Comparison of ENCODE assay signal across 15 cellular contexts in genomic region chr5:160188968-160189319, GRCh38. TPM values are rescaled to one million over a fixed set of nuclear protein-coding genes. Genes with fewer than 3 reads are reported as not detected.
DNase-seq lines count a peak whose midpoint lies in the region; ATAC-seq and TF ChIP-seq lines count a peak whose summit lies in the region.
"Had no signal": no experiment of that assay in that cellular context is flagged by ENCODE, and none has a peak within 500 bp of the region (broad histone marks: within the 10 kb centered on the region; RNA-seq: fewer than 3 reads in every experiment).

No MANE protein-coding gene starts in this region.

- no peak overlapping the region for H3K27ac Mint-ChIP-seq in T-helper 2 cell treated with Interferon-gamma antibody and Interleukin-4, amounts not matched to agents 5 μg/mL and 100 μg/mL, for 36 hours

- no peaks in the 10 kb centered on the region for H3K9me3 ChIP-seq in PC-3 (ENCODE audit: low read length)
- H3K9me3 ChIP-seq in hepatocyte (ENCODE audit: low read depth), result no peaks in the 10 kb centered on the region
- peaks cover 6% of the 10 kb centered on the region for H3K9me3 ChIP-seq in skeletal muscle satellite cell (replicated peaks; ENCODE audit: low read length)
- H3K9me3 ChIP-seq: heart right ventricle had no signal

- no peaks in the 10 kb centered on the region for H3K9me2 ChIP-seq in PC-3 (replicated peaks; ENCODE audit: low read length)
- H3K9me2 ChIP-seq in hepatocyte (replicated peaks; ENCODE audit: insufficient read depth), result no peaks in the 10 kb centered on the region

- BruUV-seq in PC-3 (replicated peaks; lab: Mats Ljungman, UMichigan), result no TSS peak

- ATAC-seq in PC-3, result no peak
- ATAC-seq in HG02763 (IDR thresholded peaks at IDR 0.05; ENCODE audit: unreplicated experiment), result no peak

- H3K4me3 ChIP-seq in PC-3 (ENCODE audit: low read length), result no peak overlapping the region
- no peak overlapping the region for H3K4me3 ChIP-seq in hepatocyte
- H3K4me3 ChIP-seq in skeletal muscle satellite cell (ENCODE audit: low read length), result no peak overlapping the region

- WGBS in hepatocyte (ENCODE audit: low lambda C conversion rate, missing lambda C conversion rate), result 62% methylated on average over 5 of the region's 5 CpGs

- POLR2A ChIA-PET in PC-3 (lab: Charles Lee; ENCODE audit: unreplicated experiment), result no interaction called here

- H3K36me3 Mint-ChIP-seq in T-helper 2 cell treated with Interferon-gamma antibody and Interleukin-4, amounts not matched to agents 5 μg/mL and 100 μg/mL, for 36 hours (ENCODE audit: low read depth), result no peaks in the 10 kb centered on the region

- H3F3A ChIP-seq in PC-3 (ENCODE audit: low read length, unreplicated experiment), result no peaks in the 10 kb centered on the region

- H3K79me2 ChIP-seq in PC-3 (ENCODE audit: low read length), result no peaks in the 10 kb centered on the region
- H3K79me2 ChIP-seq in hepatocyte, result no peaks in the 10 kb centered on the region

- no peak for DNase-seq in T-helper 2 cell treated with Interferon-gamma antibody and Interleukin-4, amounts not matched to agents 5 μg/mL and 100 μg/mL, for 36 hours (ENCODE audit: low spot score)
- DNase-seq in T-helper 2 cell, result no peak
- DNase-seq in PC-3, result no peak
- no peak for DNase-seq in hepatocyte (ENCODE audit: low spot score)
- DNase-seq in NCI-H1417 treated with DMSO at 0.1 percent for 48 hours (lab: John Stamatoyannopoulos, UW), result no peak
- no peak for DNase-seq in stimulated activated naive CD4-positive, alpha-beta T cell (lab: John Stamatoyannopoulos, UW)
- DNase-seq: activated CD4-positive, alpha-beta T cell treated with anti-CD3 and anti-CD28 coated beads, Interleukin-2, amount 50 U/mL, for 4 hours; DND-41; effector CD8-positive, alpha-beta T cell; midbrain had no signal

- no peaks in the 10 kb centered on the region for H4K20me1 ChIP-seq in PC-3 (ENCODE audit: low read length)
- no peaks in the 10 kb centered on the region for H4K20me1 ChIP-seq in hepatocyte (ENCODE audit: insufficient read depth, poor library complexity, severe bottlenecking)

- H3K4me2 ChIP-seq in PC-3 (ENCODE audit: low read length), result no peak overlapping the region
- peak overlapping the region; percentile 83 for H3K4me2 ChIP-seq in hepatocyte
- H3K4me2 ChIP-seq in skeletal muscle satellite cell (ENCODE audit: low read length), result peak overlapping the region; percentile 83

- no peak overlapping the region for H3K27ac ChIP-seq in PC-3 (ENCODE audit: low read length)
- H3K27ac ChIP-seq in hepatocyte, result peak overlapping the region; percentile 89
- H3K27ac ChIP-seq: HL-60 had no signal

- H3K9me3 Mint-ChIP-seq in T-helper 2 cell treated with Interferon-gamma antibody and Interleukin-4, amounts not matched to agents 5 μg/mL and 100 μg/mL, for 36 hours, result no peaks in the 10 kb centered on the region

- no peaks in the 10 kb centered on the region for H3K27me3 ChIP-seq in PC-3 (ENCODE audit: low read length)
- H3K27me3 ChIP-seq in hepatocyte, result no peaks in the 10 kb centered on the region
- no peaks in the 10 kb centered on the region for H3K27me3 ChIP-seq in skeletal muscle satellite cell (ENCODE audit: control insufficient read depth, insufficient read depth, low read length)
- H3K27me3 ChIP-seq: heart right ventricle had no signal

- peak overlapping the region; percentile 58 for H3K4me3 Mint-ChIP-seq in T-helper 2 cell treated with Interferon-gamma antibody and Interleukin-4, amounts not matched to agents 5 μg/mL and 100 μg/mL, for 36 hours

- TF ChIP-seq CTCF in PC-3 (conservative IDR thresholded peaks at IDR 0.05; ENCODE audit: low read depth, low read length) (no peak), hepatocyte (IDR thresholded peaks at IDR 0.05; ENCODE audit: poor library complexity) (no peak)

- peak overlapping the region; percentile 87 for H2AFZ ChIP-seq in PC-3 (ENCODE audit: low read length)
- no peak overlapping the region for H2AFZ ChIP-seq in hepatocyte

- peaks cover 4% of the 10 kb centered on the region; the same call in 1 of the 2 replicates for H3K4me1 ChIP-seq in PC-3 (ENCODE audit: insufficient read depth, low read length)
- H3K4me1 ChIP-seq in hepatocyte (ENCODE audit: insufficient read depth), result peaks cover 11% of the 10 kb centered on the region
- peaks cover 9% of the 10 kb centered on the region for H3K4me1 ChIP-seq in skeletal muscle satellite cell (ENCODE audit: control insufficient read depth, insufficient read depth, low read length)
- H3K4me1 ChIP-seq: A549 had no signal

- CTCF ChIA-PET in PC-3 (lab: Charles Lee), result no interaction called here

- no peaks in the 10 kb centered on the region for H3K36me3 ChIP-seq in PC-3 (ENCODE audit: low read depth, low read length)
- H3K36me3 ChIP-seq in hepatocyte (replicated peaks; ENCODE audit: insufficient read depth, low read depth), result no peaks in the 10 kb centered on the region
- no peaks in the 10 kb centered on the region for H3K36me3 ChIP-seq in skeletal muscle satellite cell (ENCODE audit: insufficient read depth, low read length)
- H3K36me3 ChIP-seq: heart right ventricle had no signal

- peaks cover 2% of the 10 kb centered on the region for H3K4me1 Mint-ChIP-seq in T-helper 2 cell treated with Interferon-gamma antibody and Interleukin-4, amounts not matched to agents 5 μg/mL and 100 μg/mL, for 36 hours (ENCODE audit: low read depth)

- H3K9ac ChIP-seq in PC-3 (ENCODE audit: low read length) (no peak overlapping the region), skeletal muscle satellite cell (ENCODE audit: low read depth, low read length) (no peak overlapping the region)

- intact Hi-C loops in PC-3 (cut with micrococcal nuclease), result loop anchor here (5.0 kb wide), 1 partner anchor 167 kb away; no protein-coding TSS in a partner anchor

- peaks cover 14% of the 10 kb centered on the region for H3K27me3 Mint-ChIP-seq in T-helper 2 cell treated with Interferon-gamma antibody and Interleukin-4, amounts not matched to agents 5 μg/mL and 100 μg/mL, for 36 hours (ENCODE audit: low read depth)

RNA-seq across cellular contexts. Expression of gene FABP6, which starts 40.4 kb away (rescaled TPM):
- total RNA-seq in PC-3 (2014; rRNA removed) (2.0 TPM in 1 of 2 replicates, not detected in the other), hepatocyte (51.5 and 55.7 TPM in 2 replicates)
- 7.2 and 12.2 TPM in 2 replicates for polyA plus RNA-seq in hepatocyte
- total RNA-seq in skeletal muscle satellite cell (2012; rRNA removed), result not detected in 2 replicates

Comparison
In these comparisons a context has a peak if more than half of its experiments do, and no peak if none do; other contexts are left out.
1. RNA of gene FABP6, which starts 40.4 kb away (total RNA-seq): 51.5 to 55.7 TPM in hepatocyte; 2.0 TPM in PC-3; every median in the first group is over 10 times any median in the second.